In the genomic region with DNA sequence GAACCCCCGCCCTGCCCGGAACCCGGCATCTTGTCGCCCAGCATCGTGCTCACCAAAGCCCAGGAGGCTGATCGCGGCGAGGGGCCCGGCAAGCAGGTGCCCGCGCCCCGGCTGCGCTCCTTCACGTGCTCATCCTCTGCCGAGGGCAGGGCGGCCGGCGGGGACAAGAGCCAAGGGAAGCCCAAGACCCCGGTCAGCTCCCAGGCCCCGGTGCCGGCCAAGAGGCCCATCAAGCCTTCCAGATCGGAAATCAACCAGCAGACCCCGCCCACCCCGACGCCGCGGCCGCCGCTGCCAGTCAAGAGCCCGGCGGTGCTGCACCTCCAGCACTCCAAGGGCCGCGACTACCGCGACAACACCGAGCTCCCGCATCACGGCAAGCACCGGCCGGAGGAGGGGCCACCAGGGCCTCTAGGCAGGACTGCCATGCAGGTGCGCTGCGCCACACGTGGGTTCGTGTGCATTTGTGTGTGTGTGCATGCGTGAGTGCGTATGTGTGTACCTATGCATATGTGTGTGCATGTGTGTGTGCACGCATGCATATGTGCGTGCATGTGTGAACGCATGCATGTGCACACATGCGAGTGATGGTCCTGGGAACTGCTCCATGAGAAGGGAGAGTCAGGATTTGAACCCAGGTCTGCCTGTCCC, we compare ENCODE assay signal across 24 cellular contexts.
"Had no signal": no experiment of that assay in that cellular context is flagged by ENCODE, and none has a peak within 500 bp of the region (broad histone marks: within the 10 kb centered on the region; RNA-seq: fewer than 3 reads in every experiment).

No MANE protein-coding gene starts in this region.

- DNase-seq: activated CD4-positive, alpha-beta T cell treated with anti-CD3 and anti-CD28 coated beads, Interleukin-2, amount 50 U/mL, for 4 hours; activated CD8-positive, alpha-beta memory T cell treated with anti-CD3 and anti-CD28 coated beads for 24 hours; activated CD8-positive, alpha-beta memory T cell treated with anti-CD3 and anti-CD28 coated beads, Interleukin-2, amount 50 U/mL, for 4 hours; activated naive CD4-positive, alpha-beta T cell treated with Interleukin-2 at 50 U/mL for 16 hours; activated naive CD8-positive, alpha-beta T cell treated with anti-CD3 and anti-CD28 coated beads, Interleukin-2, amount 50 U/mL, for 24 hours; activated T-cell treated with anti-CD3 and anti-CD28 coated beads, Interleukin-2, amount 50 U/mL, for 48 hours; dermis blood vessel endothelial cell; effector memory CD4-positive, alpha-beta T cell; foreskin melanocyte; immature natural killer cell; naive thymus-derived CD8-positive, alpha-beta T cell; ovary; psoas muscle; stimulated activated CD4-positive, alpha-beta T cell treated with anti-CD3 and anti-CD28 coated beads, Interleukin-4, amount 100 ng/mL, for 24 hours; T-cell had no signal

- H3K4me1 ChIP-seq: psoas muscle had no signal

- H3K27ac ChIP-seq: cardiac muscle cell, left lung, ovary, psoas muscle, right atrium auricular region, vagina had no signal

- H3K4me3 ChIP-seq: cardiac muscle cell, left lung, lung, ovary, psoas muscle, right atrium auricular region, vagina had no signal

- H3K27ac Mint-ChIP-seq: activated naive CD8-positive, alpha-beta T cell treated with anti-CD3 and anti-CD28 coated beads, Interleukin-2, amount 50 U/mL, for 24 hours; mesothelial cell of epicardium; type B pancreatic cell had no signal

- H3K9me3 ChIP-seq: psoas muscle had no signal

- H3K36me3 ChIP-seq: cardiac muscle cell, ovary, right atrium auricular region, vagina had no signal

- FAIRE-seq: endothelial cell of umbilical vein had no signal

- H3K27me3 Mint-ChIP-seq: activated naive CD8-positive, alpha-beta T cell treated with anti-CD3 and anti-CD28 coated beads, Interleukin-2, amount 50 U/mL, for 24 hours; naive thymus-derived CD8-positive, alpha-beta T cell; T-cell; type B pancreatic cell had no signal

- H3K4me3 Mint-ChIP-seq: activated naive CD8-positive, alpha-beta T cell treated with anti-CD3 and anti-CD28 coated beads, Interleukin-2, amount 50 U/mL, for 24 hours; immature natural killer cell; mesothelial cell of epicardium; T-cell; type B pancreatic cell had no signal

- ATAC-seq: activated naive CD8-positive, alpha-beta T cell treated with anti-CD3 and anti-CD28 coated beads, Interleukin-2, amount 50 U/mL, for 24 hours; esophagus mucosa; left lung; naive thymus-derived CD8-positive, alpha-beta T cell; psoas muscle; T-cell had no signal

- H3K9me3 Mint-ChIP-seq: activated naive CD8-positive, alpha-beta T cell treated with anti-CD3 and anti-CD28 coated beads, Interleukin-2, amount 50 U/mL, for 24 hours; immature natural killer cell; type B pancreatic cell had no signal

- H3K27me3 ChIP-seq: cardiac muscle cell, ovary, right atrium auricular region, vagina had no signal
